In the genomic region with DNA sequence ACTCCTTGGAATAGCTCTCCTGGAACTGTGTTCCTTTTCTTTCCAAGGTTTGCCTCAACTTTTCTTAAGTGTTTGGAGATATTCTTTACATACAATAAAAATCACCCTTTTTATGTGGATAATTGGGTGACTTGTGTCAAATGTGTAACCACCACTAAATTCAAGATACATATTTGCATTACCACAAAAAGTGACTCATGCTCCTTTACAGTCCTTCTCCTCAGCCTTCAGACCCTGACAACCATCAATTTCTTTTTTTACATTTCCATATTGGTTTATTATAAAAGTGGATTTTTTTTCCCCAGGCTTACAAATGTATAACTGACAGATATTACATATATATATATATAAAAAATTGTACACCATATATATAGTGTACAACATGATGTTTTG, we compare ENCODE assay signal across 1 cellular context.
TF ChIP-seq lines count a peak whose summit lies in the region.

No MANE protein-coding gene starts in this region.

TF ChIP-seq in SK-N-SH, 30 proteins besides CTCF, POLR2A, EP300 and RAD21 (continued from another document):
- TF ChIP-seq PBX3 (IDR thresholded peaks at IDR 0.05) = no peak
- no peak for TF ChIP-seq TCF12 (IDR thresholded peaks at IDR 0.05)
